ENCODE assay signal across 7 cellular contexts in genomic region chr2:113330060-113330767, GRCh38. TPM values are rescaled to one million over a fixed set of nuclear protein-coding genes. Genes with fewer than 3 reads are reported as not detected.
A peak's percentile ranks its signal among the peaks of the same experiment; 100 is the strongest.
DNase-seq lines count a peak whose midpoint lies in the region; ATAC-seq and TF ChIP-seq lines count a peak whose summit lies in the region.
"Not testable (repeated sequence)": the region's sequence is repeated elsewhere in the genome, so short reads cannot be mapped to it uniquely, and the experiment has no call there.

No MANE protein-coding gene starts in this region.

- peaks cover 38% of the 10 kb centered on the region for H3K4me1 ChIP-seq in RWPE2 (ENCODE audit: insufficient read depth, poor library complexity, severe bottlenecking)
- peaks cover 42% of the 10 kb centered on the region for H3K4me1 ChIP-seq in adipocyte (ENCODE audit: control insufficient read depth, insufficient read depth, low read length)
- not testable (repeated sequence) for H3K4me1 ChIP-seq in smooth muscle cell (ENCODE audit: low read depth)

- not testable (repeated sequence) for H3F3A ChIP-seq in smooth muscle cell (ENCODE audit: low read depth)

- 69% methylated on average over 5 of the region's 5 CpGs for WGBS in smooth muscle cell (ENCODE audit: low lambda C conversion rate)

- ATAC-seq in RWPE2 (ENCODE audit: low read depth) (peak; percentile 83), esophagus mucosa (peak; percentile 91)

- not testable (repeated sequence) for H3K9me3 ChIP-seq in RWPE2 (ENCODE audit: severe bottlenecking); adipocyte (ENCODE audit: control insufficient read depth, low read length); smooth muscle cell (replicated peaks; ENCODE audit: low read depth)

- H3K9ac ChIP-seq in adipocyte (ENCODE audit: low read length); smooth muscle cell (ENCODE audit: low read depth): not testable (repeated sequence)

- H3K36me3 ChIP-seq in RWPE2 (ENCODE audit: low read depth); adipocyte (ENCODE audit: control insufficient read depth, insufficient read depth, low read length, severe bottlenecking); smooth muscle cell (ENCODE audit: low read depth): not testable (repeated sequence)

- not testable (repeated sequence) for H4K20me1 ChIP-seq in smooth muscle cell (ENCODE audit: low read depth)

- DNase-seq in EL, result peak; percentile 11
- DNase-seq in HPDE6-E6E7 (ENCODE audit: extremely low spot score), result peak; percentile 66
- DNase-seq in RWPE2 (ENCODE audit: low spot score); smooth muscle cell (lab: John Stamatoyannopoulos, UW; ENCODE audit: unreplicated experiment): not testable (repeated sequence)
- DNase-seq in adipocyte (ENCODE audit: low read depth), result peak; percentile 46
- DNase-seq in kidney tubule cell (ENCODE audit: low spot score), result peak; percentile 75

- not testable (repeated sequence) for H3K79me2 ChIP-seq in smooth muscle cell (ENCODE audit: low read depth)

- H2AFZ ChIP-seq in smooth muscle cell (ENCODE audit: low read depth), result not testable (repeated sequence)

- H3K4me2 ChIP-seq in smooth muscle cell, result not testable (repeated sequence)

- TF ChIP-seq CTCF in RWPE2 (IDR thresholded peaks at IDR 0.05; ENCODE audit: poor library complexity, severe bottlenecking); smooth muscle cell (IDR thresholded peaks at IDR 0.05; ENCODE audit: borderline replicate concordance, insufficient read depth, poor library complexity, severe bottlenecking): not testable (repeated sequence)

- peak overlapping the region; percentile 100 for H3K27ac ChIP-seq in RWPE2 (ENCODE audit: poor library complexity, severe bottlenecking)
- H3K27ac ChIP-seq in smooth muscle cell (ENCODE audit: low read depth), result peak overlapping the region; percentile 49

- not testable (repeated sequence) for H3K4me3 ChIP-seq in RWPE2 (ENCODE audit: severe bottlenecking); adipocyte (ENCODE audit: low read length); smooth muscle cell

- H3K27me3 ChIP-seq in RWPE2 (ENCODE audit: insufficient read depth, poor library complexity, severe bottlenecking); adipocyte (replicated peaks; ENCODE audit: control insufficient read depth, insufficient read depth, low read length); smooth muscle cell (ENCODE audit: low read depth): not testable (repeated sequence)

RNA-seq across cellular contexts. Expression of gene PAX8, which starts 51.5 kb away (rescaled TPM):
- 6.1 TPM for total RNA-seq in esophagus mucosa
- not detected in 2 replicates for total RNA-seq in smooth muscle cell
- polyA plus RNA-seq in smooth muscle cell, result 0.34 TPM in 1 of 2 replicates, not detected in the other
